In the genomic region with DNA sequence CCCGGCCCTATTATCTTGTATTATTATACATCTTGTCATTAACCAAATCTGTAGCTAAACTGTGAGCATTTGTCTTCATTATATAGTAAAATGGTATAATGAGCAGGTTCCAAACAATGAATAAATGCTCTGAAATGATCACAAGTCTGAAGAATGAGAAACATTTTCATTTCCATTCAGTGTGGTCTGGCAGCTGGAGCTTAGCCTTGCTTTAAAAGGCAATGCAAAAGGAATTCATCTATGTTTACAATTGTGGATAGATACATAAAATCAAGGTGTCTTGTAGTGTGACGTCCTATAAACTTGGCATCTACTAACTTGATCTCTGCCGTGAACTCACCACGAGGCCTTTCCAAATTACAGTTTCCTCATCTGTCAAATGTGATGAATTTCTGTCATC, we compare ENCODE assay signal across 27 cellular contexts.
"Had no signal": no experiment of that assay in that cellular context is flagged by ENCODE, and none has a peak within 500 bp of the region (broad histone marks: within the 10 kb centered on the region; RNA-seq: fewer than 3 reads in every experiment).

No MANE protein-coding gene starts in this region.

- H3K9me3 Mint-ChIP-seq: nephron had no signal

- H3K4me3 Mint-ChIP-seq: natural killer cell; nephron; neural progenitor cell; stimulated activated effector memory CD8-positive, alpha-beta T cell treated with anti-CD3 and anti-CD28 coated beads, Interleukin-12 subunit alpha, Interleukin-12 subunit beta, amount 100 ng/mL, for 72 hours; stimulated activated naive B cell treated with anti-CD40 and anti-IgM and Interleukin-4, amounts not matched to agents 10 μg/mL and 1 μg/mL and 100 μg/mL, for 72 hours; stimulated activated naive CD8-positive, alpha-beta T cell treated with anti-CD3 and anti-CD28 coated beads, Interleukin-15, Interleukin-2, amounts not matched to agents 100 ng/mL and 50 ng/mL, for 24 hours had no signal

- H3K27me3 Mint-ChIP-seq: progenitor cell of endocrine pancreas; stimulated activated naive B cell treated with anti-CD40 and anti-IgM and Interleukin-4, amounts not matched to agents 10 μg/mL and 1 μg/mL and 100 μg/mL, for 72 hours; stimulated activated naive CD8-positive, alpha-beta T cell treated with anti-CD3 and anti-CD28 coated beads, Interleukin-15, Interleukin-2, amounts not matched to agents 100 ng/mL and 50 ng/mL, for 24 hours had no signal

- H3K27ac Mint-ChIP-seq: natural killer cell; nephron; neural progenitor cell; progenitor cell of endocrine pancreas; stimulated activated effector memory CD8-positive, alpha-beta T cell treated with anti-CD3 and anti-CD28 coated beads, Interleukin-12 subunit alpha, Interleukin-12 subunit beta, amount 100 ng/mL, for 72 hours; stimulated activated naive B cell treated with anti-CD40 and anti-IgM and Interleukin-4, amounts not matched to agents 10 μg/mL and 1 μg/mL and 100 μg/mL, for 72 hours; stimulated activated naive CD8-positive, alpha-beta T cell treated with anti-CD3 and anti-CD28 coated beads, Interleukin-15, Interleukin-2, amounts not matched to agents 100 ng/mL and 50 ng/mL, for 24 hours had no signal

- H3K4me3 ChIP-seq: neural progenitor cell, ovary, psoas muscle, right lobe of liver, sigmoid colon, stomach, thoracic aorta, thyroid gland, tibial nerve, upper lobe of left lung, vagina had no signal

- H3K36me3 Mint-ChIP-seq: natural killer cell; neural progenitor cell; stimulated activated effector memory CD8-positive, alpha-beta T cell treated with anti-CD3 and anti-CD28 coated beads, Interleukin-12 subunit alpha, Interleukin-12 subunit beta, amount 100 ng/mL, for 72 hours; stimulated activated naive B cell treated with anti-CD40 and anti-IgM and Interleukin-4, amounts not matched to agents 10 μg/mL and 1 μg/mL and 100 μg/mL, for 72 hours had no signal

- ATAC-seq: natural killer cell; psoas muscle; right cardiac atrium; right lobe of liver; stimulated activated effector memory CD8-positive, alpha-beta T cell treated with anti-CD3 and anti-CD28 coated beads, Interleukin-12 subunit alpha, Interleukin-12 subunit beta, amount 100 ng/mL, for 72 hours; stimulated activated naive B cell treated with anti-CD40 and anti-IgM and Interleukin-4, amounts not matched to agents 10 μg/mL and 1 μg/mL and 100 μg/mL, for 72 hours had no signal

- H3K4me1 Mint-ChIP-seq: natural killer cell; neural progenitor cell; stimulated activated effector memory CD8-positive, alpha-beta T cell treated with anti-CD3 and anti-CD28 coated beads, Interleukin-12 subunit alpha, Interleukin-12 subunit beta, amount 100 ng/mL, for 72 hours; stimulated activated naive B cell treated with anti-CD40 and anti-IgM and Interleukin-4, amounts not matched to agents 10 μg/mL and 1 μg/mL and 100 μg/mL, for 72 hours had no signal

- DNase-seq: natural killer cell; occipital lobe; ovary; posterior cingulate gyrus; psoas muscle; right cardiac atrium; right lobe of liver; sigmoid colon; small intestine; stimulated activated CD4-positive, alpha-beta T cell treated with anti-CD3 and anti-CD28 coated beads, Interleukin-15, amount 100 ng/mL, for 24 hours; stimulated activated CD4-positive, alpha-beta T cell treated with anti-CD3 and anti-CD28 coated beads, Interleukin-2, amount 100 ng/mL, for 24 hours; stimulated activated CD4-positive, alpha-beta T cell treated with anti-CD3 and anti-CD28 coated beads, Interleukin-2, amount 100 ng/mL, for 48 hours; stimulated activated CD4-positive, alpha-beta T cell treated with anti-CD3 and anti-CD28 coated beads, Interleukin-4, amount 100 ng/mL, for 24 hours; stimulated activated naive B cell treated with anti-CD40 and anti-IgM and Interleukin-4, amounts not matched to agents 10 μg/mL and 1 μg/mL and 100 μg/mL, for 72 hours; stimulated activated naive CD4-positive, alpha-beta T cell treated with Interleukin-2 at 50 U/mL for 16 hours; stomach; thyroid gland; trophoblast cell; upper lobe of left lung had no signal
